In the genomic region with DNA sequence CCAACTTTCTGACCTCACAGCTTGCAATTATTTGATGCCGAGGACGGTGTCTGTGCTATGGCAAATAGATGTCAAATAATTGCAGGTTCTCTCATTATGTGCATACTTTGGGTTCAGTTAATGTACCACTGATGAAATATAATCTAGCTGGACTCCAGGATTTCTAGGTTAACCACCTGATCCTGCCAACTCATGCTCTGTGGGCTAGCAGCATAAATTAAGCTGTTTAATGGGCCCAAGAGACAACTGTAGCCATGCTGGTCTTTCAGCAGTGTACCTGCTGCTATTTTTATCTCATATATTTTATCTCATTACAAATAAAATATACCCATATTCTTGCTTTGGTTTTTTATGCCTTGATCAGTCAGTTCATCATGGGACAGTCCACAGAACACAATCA, we compare ENCODE assay signal across 19 cellular contexts.
"Had no signal": no experiment of that assay in that cellular context is flagged by ENCODE, and none has a peak within 500 bp of the region (broad histone marks: within the 10 kb centered on the region; RNA-seq: fewer than 3 reads in every experiment).

No MANE protein-coding gene starts in this region.

- ATAC-seq: activated CD4-positive, CD25-positive, alpha-beta regulatory T cell treated with anti-CD3 and anti-CD28 coated beads, Interleukin-2, amount 50 U/mL, for 24 hours; activated CD8-positive, alpha-beta T cell treated with anti-CD3 and anti-CD28 coated beads for 36 hours; activated T-cell treated with anti-CD3 and anti-CD28 coated beads, Interleukin-2, amount 50 U/mL, for 72 hours had no signal

- DNase-seq: activated CD4-positive, alpha-beta T cell treated with anti-CD3 and anti-CD28 coated beads for 4 hours; activated CD8-positive, alpha-beta memory T cell treated with anti-CD3 and anti-CD28 coated beads, Interleukin-2, amount 50 U/mL, for 4 hours; activated CD8-positive, alpha-beta T cell treated with anti-CD3 and anti-CD28 coated beads for 36 hours; activated gamma-delta T cell treated with Interleukin-2 at 50 U/mL for 16 hours; activated naive CD4-positive, alpha-beta T cell treated with anti-CD3 and anti-CD28 coated beads, Interleukin-2, amount 10 ng/mL, durations not matched to agents 7 days and 5 days; activated naive CD8-positive, alpha-beta T cell treated with anti-CD3 and anti-CD28 coated beads for 36 hours; activated T-cell treated with anti-CD3 and anti-CD28 coated beads, Interleukin-2, amount 50 U/mL, for 72 hours; anterior cingulate cortex; caudate nucleus; NCI-H1048; NCI-H1930; NCI-H2171; NCI-H2227 treated with DMSO at 0.1 percent for 48 hours; NCI-H446 treated with DMSO at 0.1 percent for 48 hours; NCI-H524 treated with DMSO at 0.1 percent for 48 hours; NCI-H774; Peyer's patch; SHP77 had no signal
